Comparison of ENCODE assay signal across 13 cellular contexts in the genomic region with DNA sequence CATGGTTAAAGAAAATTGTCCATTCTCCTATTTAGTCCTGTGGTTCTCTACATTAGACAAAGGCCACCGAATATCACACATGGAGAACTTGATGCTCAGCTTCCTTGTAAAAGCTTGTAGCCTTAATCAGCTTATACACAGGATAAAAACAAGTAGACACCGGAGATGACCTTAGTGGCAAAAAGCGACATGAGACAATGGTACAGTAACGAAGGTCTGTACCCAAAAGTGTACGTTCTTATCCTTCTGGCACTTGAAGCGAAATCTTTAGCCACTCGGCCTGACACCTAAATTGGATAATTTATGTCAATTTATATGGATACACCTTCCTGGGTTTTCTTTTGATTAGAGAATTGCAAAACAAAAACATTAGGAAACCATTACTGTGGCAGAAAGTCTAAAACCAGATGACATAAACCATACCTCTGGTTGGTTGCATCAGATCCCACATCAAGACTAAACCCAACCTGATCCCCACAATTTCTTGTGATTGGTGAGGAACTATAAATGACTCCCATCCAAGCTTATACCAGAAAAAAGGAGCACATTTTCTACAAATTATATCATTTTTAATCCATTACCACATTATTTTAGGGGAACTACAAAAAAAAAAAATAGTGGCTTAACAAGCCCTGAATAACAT. TPM values are rescaled to one million over a fixed set of nuclear protein-coding genes. Genes with fewer than 3 reads are reported as not detected.
A peak's percentile ranks its signal among the peaks of the same experiment; 100 is the strongest.
DNase-seq lines count a peak whose midpoint lies in the region; ATAC-seq, FAIRE-seq and TF ChIP-seq lines count a peak whose summit lies in the region.
"Had no signal": no experiment of that assay in that cellular context is flagged by ENCODE, and none has a peak within 500 bp of the region (broad histone marks: within the 10 kb centered on the region; RNA-seq: fewer than 3 reads in every experiment).

No MANE protein-coding gene starts in this region.

- H3K9ac ChIP-seq in keratinocyte (ENCODE audit: control insufficient read depth, extremely low read depth, insufficient read depth, low read length): no peak overlapping the region

- DNase-seq in A549 (ENCODE audit: low read depth in 1 of 2, low spot score in 1 of 2): no peak
- no peak for DNase-seq in activated naive CD8-positive, alpha-beta T cell treated with anti-CD3 and anti-CD28 coated beads, Interleukin-2, amount 50 U/mL, for 24 hours
- no peak for DNase-seq in keratinocyte (ENCODE audit: low read depth, low spot score)
- no peak for DNase-seq in aorta
- no peak for DNase-seq in islet precursor cell
- DNase-seq: adrenal gland, kidney glomerular epithelial cell, NCI-H2081 had no signal

- no peak for TF ChIP-seq RAD21 in A549 (conservative IDR thresholded peaks at IDR 0.05 in 1 of 2, IDR thresholded peaks at IDR 0.05 in 1 of 2)

- H3K4me2 ChIP-seq in A549 (peak overlapping the region; percentile 12; the same call in 2 of the 3 replicates), keratinocyte (ENCODE audit: control insufficient read depth, extremely low read depth, insufficient read depth, low read depth, low read length) (peak overlapping the region; percentile 38)

- H2AFZ ChIP-seq in keratinocyte (ENCODE audit: control insufficient read depth, low read length): no peak overlapping the region

- intact Hi-C loops in aorta (cut with DNase I): loop anchor here in 1 of 2 donors (5.0 kb wide), 1 partner anchor 41 kb away; no protein-coding TSS in a partner anchor

- FAIRE-seq in A549 (lab: Jason Lieb, UNC) (no peak), keratinocyte (lab: Jason Lieb, UNC) (no peak)

- no peaks in the 10 kb centered on the region for H3K27me3 ChIP-seq in keratinocyte (ENCODE audit: control insufficient read depth, extremely low read depth, insufficient read depth, low read length)
- H3K27me3 ChIP-seq in aorta (ENCODE audit: control insufficient read depth in 1 of 2, insufficient read depth in 2 of 2, low read length in 1 of 2): no peaks in the 10 kb centered on the region
- H3K27me3 ChIP-seq: adrenal gland had no signal

- CTCF ChIA-PET in A549 (lab: Yijun Ruan, JAX): interaction anchor here (1.3 kb wide), 1 partner anchor 192 kb away, joined by 3 read pairs; no protein-coding TSS in a partner anchor

- peaks cover 73% of the 10 kb centered on the region for H4K20me1 ChIP-seq in keratinocyte (ENCODE audit: control insufficient read depth, extremely low read depth, insufficient read depth, low read length)

- TF ChIP-seq CTCF in A549 (IDR thresholded peaks at IDR 0.05) (no peak), keratinocyte (optimal IDR thresholded peaks at IDR 0.05 in 1 of 3, IDR thresholded peaks at IDR 0.05 in 1 of 3, conservative IDR thresholded peaks at IDR 0.05 in 1 of 3; ENCODE audit: extremely low read depth in 1 of 3, insufficient read depth in 2 of 3, low read length in 3 of 3) (no peak)

- TF ChIP-seq POLR2A in A549 (IDR thresholded peaks at IDR 0.05; ENCODE audit: low read length) (no peak), GM18505 (IDR thresholded peaks at IDR 0.05; ENCODE audit: borderline replicate concordance, extremely low read depth, insufficient read depth, insufficient read length) (peak; percentile 14)

- peak overlapping the region; percentile 62 for H3K27ac Mint-ChIP-seq in activated naive CD8-positive, alpha-beta T cell treated with anti-CD3 and anti-CD28 coated beads, Interleukin-2, amount 50 U/mL, for 24 hours

- H3K27ac ChIP-seq in A549 (no peak overlapping the region), keratinocyte (ENCODE audit: control insufficient read depth, insufficient read depth, low read length) (no peak overlapping the region), aorta (ENCODE audit: low read depth in 1 of 2, low read length in 2 of 2) (no peak overlapping the region)
- H3K27ac ChIP-seq: adrenal gland, prostate gland had no signal

- H3K4me1 ChIP-seq in A549 (peaks cover 77% of the 10 kb centered on the region), keratinocyte (ENCODE audit: control insufficient read depth, extremely low read depth, insufficient read depth, low read length) (peaks cover 32% of the 10 kb centered on the region), aorta (ENCODE audit: control insufficient read depth in 1 of 2, insufficient read depth in 2 of 2, low read length in 2 of 2) (peaks cover 0 to 2% of the 10 kb centered on the region in 2 donors)

- H3K4me3 Mint-ChIP-seq in activated naive CD8-positive, alpha-beta T cell treated with anti-CD3 and anti-CD28 coated beads, Interleukin-2, amount 50 U/mL, for 24 hours: peak overlapping the region; percentile 67
- H3K4me3 Mint-ChIP-seq: CD14-positive monocyte had no signal

- 85% methylated on average over 7 of the region's 7 CpGs for WGBS in A549 (ENCODE audit: missing lambda C conversion rate)
- 37 to 52% methylated on average over 7 of the region's 7 CpGs for WGBS in aorta, 2 donors

- POLR2A ChIA-PET in A549 (lab: Yijun Ruan, JAX): interaction anchor here (1.2 to 1.5 kb wide), 3 partner anchors 9 to 33 kb away, joined by 3 read pairs; no protein-coding TSS in a partner anchor

- ATAC-seq in A549 (no peak), GM18505 (IDR thresholded peaks at IDR 0.05; ENCODE audit: unreplicated experiment) (no peak), HG03025 (IDR thresholded peaks at IDR 0.05; ENCODE audit: low FRiP score, unreplicated experiment) (no peak), aorta (ENCODE audit: low FRiP score) (no peak), GM21390 (IDR thresholded peaks at IDR 0.05; ENCODE audit: unreplicated experiment) (no peak)
- ATAC-seq in activated naive CD8-positive, alpha-beta T cell treated with anti-CD3 and anti-CD28 coated beads, Interleukin-2, amount 50 U/mL, for 24 hours: no peak

- H3K4me1 Mint-ChIP-seq in activated naive CD8-positive, alpha-beta T cell treated with anti-CD3 and anti-CD28 coated beads, Interleukin-2, amount 50 U/mL, for 24 hours: peaks cover 86% of the 10 kb centered on the region

- TF ChIP-seq EP300 in A549 (IDR thresholded peaks at IDR 0.05): no peak

- H3K36me3 Mint-ChIP-seq in activated naive CD8-positive, alpha-beta T cell treated with anti-CD3 and anti-CD28 coated beads, Interleukin-2, amount 50 U/mL, for 24 hours (ENCODE audit: low read depth): peaks cover 84% of the 10 kb centered on the region

- no peaks in the 10 kb centered on the region for H3K27me3 Mint-ChIP-seq in activated naive CD8-positive, alpha-beta T cell treated with anti-CD3 and anti-CD28 coated beads, Interleukin-2, amount 50 U/mL, for 24 hours

- H3K79me2 ChIP-seq in keratinocyte (ENCODE audit: control insufficient read depth, insufficient read depth, low read length): peaks cover 100% of the 10 kb centered on the region

- H3K9me3 Mint-ChIP-seq in activated naive CD8-positive, alpha-beta T cell treated with anti-CD3 and anti-CD28 coated beads, Interleukin-2, amount 50 U/mL, for 24 hours: no peaks in the 10 kb centered on the region
- H3K9me3 Mint-ChIP-seq: CD14-positive monocyte had no signal

- no peaks in the 10 kb centered on the region for H3K9me3 ChIP-seq in A549
- H3K9me3 ChIP-seq in keratinocyte (ENCODE audit: control insufficient read depth, low read depth, low read length): no peaks in the 10 kb centered on the region
- H3K9me3 ChIP-seq in aorta (ENCODE audit: control insufficient read depth, low read length): no peaks in the 10 kb centered on the region
- H3K9me3 ChIP-seq: adrenal gland, prostate gland had no signal

- dilution Hi-C loops in keratinocyte (cut with MboI; ENCODE audit: extremely low pct_ligation_motif_present, low sequenced_read_pairs): no loop called here

- H3K36me3 ChIP-seq in keratinocyte (ENCODE audit: control insufficient read depth in 2 of 2, extremely low read depth in 1 of 2, insufficient read depth in 2 of 2, low read length in 2 of 2) (peaks cover 25 to 57% of the 10 kb centered on the region in 2 experiments), aorta (ENCODE audit: control insufficient read depth in 1 of 2, insufficient read depth in 2 of 2, low read length in 1 of 2) (peaks cover 4 to 7% of the 10 kb centered on the region in 2 donors)

- H3K9me1 ChIP-seq in keratinocyte (ENCODE audit: control insufficient read depth, extremely low read depth, insufficient read depth, low read length): peaks cover 8% of the 10 kb centered on the region

- no peak overlapping the region for H3K4me3 ChIP-seq in A549
- H3K4me3 ChIP-seq in keratinocyte (ENCODE audit: control insufficient read depth in 2 of 3, extremely low read depth in 1 of 3, insufficient read depth in 2 of 3, low read depth in 1 of 3, low read length in 3 of 3): no peak overlapping the region
- H3K4me3 ChIP-seq in aorta (ENCODE audit: low read length in 2 of 2): no peak overlapping the region
- H3K4me3 ChIP-seq: prostate gland had no signal

RNA-seq across cellular contexts. Expression of gene RBM39, which starts 6.1 kb away (rescaled TPM):
- 127 and 264 TPM in 2 replicates for polyA plus RNA-seq in A549 (2011; rRNA removed)
- 38.9 and 39.1 TPM in 2 replicates for polyA plus RNA-seq in A549 (2012; cell fraction: cytosol; rRNA removed)
- 84.4 and 148 TPM in 2 replicates for polyA plus RNA-seq in A549 (2012; cell fraction: nucleus; rRNA removed)
- 199 to 212 TPM (median 201 TPM) in 3 replicates for polyA plus RNA-seq in A549 (2017; fragmentation: RNase III; extraction: RNeasy Plus Mini Kit Qiagen cat#74134 plus additional on column Dnase treatment)
- 104 and 116 TPM in 2 replicates for polyA minus RNA-seq in A549 (2011; rRNA and poly(A)+ RNA removed)
- polyA plus RNA-seq in keratinocyte: 37.4 to 146 TPM (median 139 TPM) in 3 replicates
- 675 TPM for polyA plus RNA-seq in keratinocyte (2011; ENCODE audit: low read depth)
- 31.9 and 57.7 TPM in 2 replicates for polyA plus RNA-seq in keratinocyte (2011; cell fraction: cytosol; rRNA removed)
- polyA plus RNA-seq in keratinocyte (2011; cell fraction: nucleus; rRNA removed): 278 and 326 TPM in 2 replicates
- 116 and 255 TPM in 2 replicates for polyA plus RNA-seq in keratinocyte (2012; ENCODE audit: low replicate concordance)
- 55.9 to 170 TPM (median 84.2 TPM) in 3 replicates for polyA minus RNA-seq in keratinocyte
- 38.6 TPM for polyA minus RNA-seq in keratinocyte (2011; cell fraction: cytosol; rRNA and poly(A)+ RNA removed)
- 128 and 215 TPM in 2 replicates for polyA minus RNA-seq in keratinocyte (2011; cell fraction: nucleus; rRNA and poly(A)+ RNA removed)
- 100 to 1,000 TPM; 293 to 383 TPM for total RNA-seq in aorta
- 100 to 1,000 TPM in 1 of 2 donors, 10 to 100 TPM in 1; 65.6 to 352 TPM for polyA plus RNA-seq in aorta

RNA-seq across cellular contexts. Expression of gene PHF20, which starts 35.9 kb away (rescaled TPM):
- polyA plus RNA-seq in A549 (2011; rRNA removed) (27.9 and 32.8 TPM in 2 replicates), A549 (2017; fragmentation: RNase III; extraction: RNeasy Plus Mini Kit Qiagen cat#74134 plus additional on column Dnase treatment) (23.8 to 24.9 TPM (median 24.0 TPM) in 3 replicates), keratinocyte (23.2 to 31.9 TPM (median 27.6 TPM) in 3 replicates), aorta (10 to 100 TPM; 17.1 to 32.9 TPM)
- polyA plus RNA-seq in A549 (2012; cell fraction: cytosol; rRNA removed): 18.6 and 19.1 TPM in 2 replicates
- polyA plus RNA-seq in A549 (2012; cell fraction: nucleus; rRNA removed): 19.9 and 33.1 TPM in 2 replicates
- polyA minus RNA-seq in A549 (2011; rRNA and poly(A)+ RNA removed): 30.8 and 40.1 TPM in 2 replicates
- polyA plus RNA-seq in keratinocyte (2011; ENCODE audit: low read depth): 12.7 TPM
- polyA plus RNA-seq in keratinocyte (2011; cell fraction: cytosol; rRNA removed): 24.3 and 33.4 TPM in 2 replicates
- polyA plus RNA-seq in keratinocyte (2011; cell fraction: nucleus; rRNA removed): 31.5 and 35.0 TPM in 2 replicates
- polyA plus RNA-seq in keratinocyte (2012; ENCODE audit: low replicate concordance): 22.6 and 28.9 TPM in 2 replicates
- 28.6 to 47.9 TPM (median 43.4 TPM) in 3 replicates for polyA minus RNA-seq in keratinocyte
- polyA minus RNA-seq in keratinocyte (2011; cell fraction: cytosol; rRNA and poly(A)+ RNA removed): 12.9 TPM
- polyA minus RNA-seq in keratinocyte (2011; cell fraction: nucleus; rRNA and poly(A)+ RNA removed): 21.7 and 45.1 TPM in 2 replicates
- 10 to 100 TPM; 48.7 to 64.4 TPM for total RNA-seq in aorta

RNA-seq across cellular contexts. Expression of gene ROMO1, which starts 36.7 kb away (rescaled TPM):
- polyA plus RNA-seq in A549 (2011; rRNA removed): 201 and 204 TPM in 2 replicates
- 974 and 1,231 TPM in 2 replicates for polyA plus RNA-seq in A549 (2012; cell fraction: cytosol; rRNA removed)
- 655 and 1,009 TPM in 2 replicates for polyA plus RNA-seq in A549 (2012; cell fraction: nucleus; rRNA removed)
- 365 to 430 TPM (median 425 TPM) in 3 replicates for polyA plus RNA-seq in A549 (2017; fragmentation: RNase III; extraction: RNeasy Plus Mini Kit Qiagen cat#74134 plus additional on column Dnase treatment)
- 20.8 and 23.3 TPM in 2 replicates for polyA minus RNA-seq in A549 (2011; rRNA and poly(A)+ RNA removed)
- 195 to 348 TPM (median 302 TPM) in 3 replicates for polyA plus RNA-seq in keratinocyte
- polyA plus RNA-seq in keratinocyte (2011; ENCODE audit: low read depth): 51.5 TPM
- 199 and 547 TPM in 2 replicates for polyA plus RNA-seq in keratinocyte (2011; cell fraction: cytosol; rRNA removed)
- 135 and 162 TPM in 2 replicates for polyA plus RNA-seq in keratinocyte (2011; cell fraction: nucleus; rRNA removed)
- polyA plus RNA-seq in keratinocyte (2012; ENCODE audit: low replicate concordance): 374 and 403 TPM in 2 replicates
- 26.7 to 84.6 TPM (median 43.0 TPM) in 3 replicates for polyA minus RNA-seq in keratinocyte
- polyA minus RNA-seq in keratinocyte (2011; cell fraction: cytosol; rRNA and poly(A)+ RNA removed): 147 TPM
- 25.5 and 29.6 TPM in 2 replicates for polyA minus RNA-seq in keratinocyte (2011; cell fraction: nucleus; rRNA and poly(A)+ RNA removed)
- 100 to 1,000 TPM in 1 of 2 donors, 10 to 100 TPM in 1; 78.5 to 102 TPM for total RNA-seq in aorta
- polyA plus RNA-seq in aorta: 100 to 1,000 TPM; 403 to 629 TPM

RNA-seq across cellular contexts. Expression of gene NFS1, which starts 36.8 kb away (rescaled TPM):
- 50.5 and 72.0 TPM in 2 replicates for polyA plus RNA-seq in A549 (2011; rRNA removed)
- 69.8 and 103 TPM in 2 replicates for polyA plus RNA-seq in A549 (2012; cell fraction: cytosol; rRNA removed)
- 47.8 and 55.9 TPM in 2 replicates for polyA plus RNA-seq in A549 (2012; cell fraction: nucleus; rRNA removed)
- polyA plus RNA-seq in A549 (2017; fragmentation: RNase III; extraction: RNeasy Plus Mini Kit Qiagen cat#74134 plus additional on column Dnase treatment): 39.2 to 44.0 TPM (median 39.5 TPM) in 3 replicates
- 29.8 and 35.3 TPM in 2 replicates for polyA minus RNA-seq in A549 (2011; rRNA and poly(A)+ RNA removed)
- polyA plus RNA-seq in keratinocyte: 38.9 to 42.4 TPM (median 39.6 TPM) in 3 replicates
- polyA plus RNA-seq in keratinocyte (2011; ENCODE audit: low read depth): 5.7 TPM
- 44.6 and 44.8 TPM in 2 replicates for polyA plus RNA-seq in keratinocyte (2011; cell fraction: cytosol; rRNA removed)
- 46.2 and 61.7 TPM in 2 replicates for polyA plus RNA-seq in keratinocyte (2011; cell fraction: nucleus; rRNA removed)
- 19.7 and 25.5 TPM in 2 replicates for polyA plus RNA-seq in keratinocyte (2012; ENCODE audit: low replicate concordance)
- polyA minus RNA-seq in keratinocyte: 16.9 to 29.3 TPM (median 27.4 TPM) in 3 replicates
- polyA minus RNA-seq in keratinocyte (2011; cell fraction: cytosol; rRNA and poly(A)+ RNA removed): 17.6 TPM
- 17.2 and 25.4 TPM in 2 replicates for polyA minus RNA-seq in keratinocyte (2011; cell fraction: nucleus; rRNA and poly(A)+ RNA removed)
- 10 to 100 TPM; 12.6 to 22.1 TPM for total RNA-seq in aorta
- 10 to 100 TPM; 10.3 to 28.0 TPM for polyA plus RNA-seq in aorta
